ENCODE assay signal across 8 cellular contexts in genomic region chr5:139774980-139775654, GRCh38. TPM values are rescaled to one million over a fixed set of nuclear protein-coding genes. Genes with fewer than 3 reads are reported as not detected.
DNase-seq lines count a peak whose midpoint lies in the region; ATAC-seq, FAIRE-seq and TF ChIP-seq lines count a peak whose summit lies in the region.

No MANE protein-coding gene starts in this region.

- H3K4me3 ChIP-seq in RWPE2 (ENCODE audit: severe bottlenecking) (no peak overlapping the region), pancreas (no peak overlapping the region), upper lobe of left lung (no peak overlapping the region)

- H3K4me1 ChIP-seq in RWPE2 (ENCODE audit: insufficient read depth, poor library complexity, severe bottlenecking) (no peaks in the 10 kb centered on the region), pancreas (no peaks in the 10 kb centered on the region), upper lobe of left lung (peaks cover 0 to 12% (median 3%) of the 10 kb centered on the region in 4 donors)

- H3K36me3 Mint-ChIP-seq in activated T-helper 2 cell treated with anti-CD3 and anti-CD28 coated beads, Interferon-gamma antibody, Interleukin-2, Interleukin-4, amounts not matched to agents 10 μg/mL and 5 μg/mL and 100 μg/mL, durations not matched to agents 14 hours and 24 hours and 36 hours (ENCODE audit: low read depth) = no peaks in the 10 kb centered on the region

- no peaks in the 10 kb centered on the region for H3K9me3 ChIP-seq in RWPE2 (ENCODE audit: severe bottlenecking)
- no peaks in the 10 kb centered on the region for H3K9me3 ChIP-seq in pancreas
- no peaks in the 10 kb centered on the region for H3K9me3 ChIP-seq in upper lobe of left lung

- TF ChIP-seq CTCF in RWPE2 (IDR thresholded peaks at IDR 0.05; ENCODE audit: poor library complexity, severe bottlenecking) (peak; percentile 87), pancreas (IDR thresholded peaks at IDR 0.05) (peak; percentile 88 to 96 (median 92)), upper lobe of left lung (IDR thresholded peaks at IDR 0.05) (peak; percentile 87 to 94 (median 90))

- no peaks in the 10 kb centered on the region for H3K9me3 Mint-ChIP-seq in activated T-helper 2 cell treated with anti-CD3 and anti-CD28 coated beads, Interferon-gamma antibody, Interleukin-2, Interleukin-4, amounts not matched to agents 10 μg/mL and 5 μg/mL and 100 μg/mL, durations not matched to agents 14 hours and 24 hours and 36 hours

- peaks cover 5% of the 10 kb centered on the region for H3K4me1 Mint-ChIP-seq in activated T-helper 2 cell treated with anti-CD3 and anti-CD28 coated beads, Interferon-gamma antibody, Interleukin-2, Interleukin-4, amounts not matched to agents 10 μg/mL and 5 μg/mL and 100 μg/mL, durations not matched to agents 14 hours and 24 hours and 36 hours (ENCODE audit: low read depth)

- no peak for FAIRE-seq in pancreas (lab: Jason Lieb, UNC)

- H3K27me3 Mint-ChIP-seq in activated T-helper 2 cell treated with anti-CD3 and anti-CD28 coated beads, Interferon-gamma antibody, Interleukin-2, Interleukin-4, amounts not matched to agents 10 μg/mL and 5 μg/mL and 100 μg/mL, durations not matched to agents 14 hours and 24 hours and 36 hours (ENCODE audit: low read depth) = peaks cover 25% of the 10 kb centered on the region

- no peak overlapping the region for H3K27ac ChIP-seq in RWPE2 (ENCODE audit: poor library complexity, severe bottlenecking)
- no peak overlapping the region for H3K27ac ChIP-seq in pancreas
- H3K27ac ChIP-seq in upper lobe of left lung = no peak overlapping the region

- WGBS in pancreas, 2 donors = 21 to 23% methylated on average over 29 to 32 of the region's 32 CpGs
- WGBS in upper lobe of left lung, 2 donors = 37 to 58% methylated on average over 13 to 23 of the region's 32 CpGs

- intact Hi-C loops in activated T-helper 2 cell treated with anti-CD3 and anti-CD28 coated beads, Interferon-gamma antibody, Interleukin-2, Interleukin-4, amounts not matched to agents 10 μg/mL and 5 μg/mL and 100 μg/mL, durations not matched to agents 14 hours and 24 hours and 36 hours (cut with micrococcal nuclease) = no loop called here
- intact Hi-C loops in pancreas (cut with DNase I) = no loop called here

- peak; percentile 84 for ATAC-seq in GM18907 (IDR thresholded peaks at IDR 0.05; ENCODE audit: unreplicated experiment)
- peak; percentile 59 for ATAC-seq in HG03571 (IDR thresholded peaks at IDR 0.05; ENCODE audit: unreplicated experiment)
- ATAC-seq in RWPE2 (ENCODE audit: low read depth) = peak; percentile 81
- ATAC-seq in pancreas = peak; percentile 81 to 98 (median 94)
- ATAC-seq in upper lobe of left lung (ENCODE audit: low FRiP score in 2 of 2) = peak; percentile 89 to 92

- no peak for TF ChIP-seq POLR2A in upper lobe of left lung (IDR thresholded peaks at IDR 0.05)

- H3K4me3 Mint-ChIP-seq in activated T-helper 2 cell treated with anti-CD3 and anti-CD28 coated beads, Interferon-gamma antibody, Interleukin-2, Interleukin-4, amounts not matched to agents 10 μg/mL and 5 μg/mL and 100 μg/mL, durations not matched to agents 14 hours and 24 hours and 36 hours (ENCODE audit: low read depth) = no peak overlapping the region

- TF ChIP-seq EP300 in upper lobe of left lung (IDR thresholded peaks at IDR 0.05) = no peak

- H3K27me3 ChIP-seq in RWPE2 (ENCODE audit: insufficient read depth, poor library complexity, severe bottlenecking) (no peaks in the 10 kb centered on the region), pancreas (no peaks in the 10 kb centered on the region), upper lobe of left lung (no peaks in the 10 kb centered on the region)

- H3K27ac Mint-ChIP-seq in activated T-helper 2 cell treated with anti-CD3 and anti-CD28 coated beads, Interferon-gamma antibody, Interleukin-2, Interleukin-4, amounts not matched to agents 10 μg/mL and 5 μg/mL and 100 μg/mL, durations not matched to agents 14 hours and 24 hours and 36 hours = no peak overlapping the region

- DNase-seq in AG08395 (ENCODE audit: low spot score) = peak; percentile 81
- no peak for DNase-seq in RWPE2 (ENCODE audit: low spot score)
- peak; percentile 69 for DNase-seq in activated T-helper 2 cell treated with anti-CD3 and anti-CD28 coated beads, Interferon-gamma antibody, Interleukin-2, Interleukin-4, amounts not matched to agents 10 μg/mL and 5 μg/mL and 100 μg/mL, durations not matched to agents 14 hours and 24 hours and 36 hours (ENCODE audit: low spot score)
- DNase-seq in foreskin melanocyte = peak; percentile 31
- peak in 5 of 6 donors; percentile 57 to 94 (median 76) for DNase-seq in pancreas
- peak; percentile 78 to 97 for DNase-seq in upper lobe of left lung

- no peaks in the 10 kb centered on the region for H3K36me3 ChIP-seq in RWPE2 (ENCODE audit: low read depth)
- H3K36me3 ChIP-seq in pancreas = no peaks in the 10 kb centered on the region
- H3K36me3 ChIP-seq in upper lobe of left lung = no peaks in the 10 kb centered on the region

RNA-seq across cellular contexts. Expression of gene PSD2, which starts 20.5 kb away (rescaled TPM):
- not detected in 2 replicates for total RNA-seq in activated T-helper 2 cell treated with anti-CD3 and anti-CD28 coated beads, Interferon-gamma antibody, Interleukin-2, Interleukin-4, amounts not matched to agents 10 μg/mL and 5 μg/mL and 100 μg/mL, durations not matched to agents 14 hours and 24 hours and 36 hours
- total RNA-seq in pancreas (under 1 TPM; 0.06 to 0.66 (median 0.08) TPM), upper lobe of left lung (under 1 TPM in 3 of 6 donors, not detected in 3; 0.10 to 0.15 (median 0.11) TPM)
- polyA plus RNA-seq in pancreas = under 1 TPM; 0.45 to 0.49 TPM
